Comparison of ENCODE assay signal across 8 cellular contexts in genomic region chr6:44078795-44079671, GRCh38. TPM values are rescaled to one million over a fixed set of nuclear protein-coding genes. Genes with fewer than 3 reads are reported as not detected.
A peak's percentile ranks its signal among the peaks of the same experiment; 100 is the strongest.
DNase-seq lines count a peak whose midpoint lies in the region; ATAC-seq and TF ChIP-seq lines count a peak whose summit lies in the region.

No MANE protein-coding gene starts in this region.

- H3K4me3 ChIP-seq in RWPE2 (ENCODE audit: severe bottlenecking): no peak overlapping the region
- no peak overlapping the region for H3K4me3 ChIP-seq in adrenal gland

- H3K36me3 ChIP-seq in RWPE2 (ENCODE audit: low read depth) (no peaks in the 10 kb centered on the region), adrenal gland (replicated peaks in 1 of 2) (no peaks in the 10 kb centered on the region)

- ATAC-seq in RWPE2 (ENCODE audit: low read depth) (peak; percentile 26; the same call in 2 of the 3 replicates), GM19035 (IDR thresholded peaks at IDR 0.05; ENCODE audit: unreplicated experiment) (no peak), HG02759 (IDR thresholded peaks at IDR 0.05; ENCODE audit: unreplicated experiment) (no peak), HG03039 (IDR thresholded peaks at IDR 0.05; ENCODE audit: unreplicated experiment) (no peak)

- H3K9me3 ChIP-seq in RWPE2 (ENCODE audit: severe bottlenecking) (no peaks in the 10 kb centered on the region), adrenal gland (replicated peaks in 1 of 3) (no peaks in the 10 kb centered on the region)

- H3K4me1 ChIP-seq in RWPE2 (ENCODE audit: insufficient read depth, poor library complexity, severe bottlenecking) (peaks cover 14% of the 10 kb centered on the region), adrenal gland (replicated peaks in 1 of 2) (peaks cover 8 to 13% of the 10 kb centered on the region in 2 donors)

- WGBS in adrenal gland, 4 donors: 15 to 21% (median 17%) methylated on average over 6 to 8 of the region's 8 CpGs

- DNase-seq in RWPE2 (ENCODE audit: low spot score): no peak
- peak; percentile 67 to 92 (median 79) for DNase-seq in adrenal gland
- peak; percentile 72 for DNase-seq in iPS-NIHi11 (ENCODE audit: low spot score)
- peak; percentile 67 to 80 for DNase-seq in stimulated activated CD4-positive, alpha-beta T cell treated with anti-CD3 and anti-CD28 coated beads, Interleukin-2, amount 100 ng/mL, for 24 hours

- no peak for TF ChIP-seq POLR2A in adrenal gland (IDR thresholded peaks at IDR 0.05)

- H3K27me3 ChIP-seq in RWPE2 (ENCODE audit: insufficient read depth, poor library complexity, severe bottlenecking) (no peaks in the 10 kb centered on the region), adrenal gland (no peaks in the 10 kb centered on the region)

- peak; percentile 88 for TF ChIP-seq CTCF in GM12874 (IDR thresholded peaks at IDR 0.05; ENCODE audit: insufficient read depth, low read depth, low read length)
- TF ChIP-seq CTCF in RWPE2 (IDR thresholded peaks at IDR 0.05; ENCODE audit: poor library complexity, severe bottlenecking): peak; percentile 95
- TF ChIP-seq CTCF in adrenal gland (IDR thresholded peaks at IDR 0.05): peak; percentile 91 to 99 (median 98)

- intact Hi-C loops in adrenal gland (cut with DNase I): loop anchor here (5.0 to 10.0 kb wide), 3 partner anchors 234 to 412 kb away; no protein-coding TSS in a partner anchor

- H3K27ac ChIP-seq in RWPE2 (ENCODE audit: poor library complexity, severe bottlenecking): peak overlapping the region; percentile 95
- no peak overlapping the region for H3K27ac ChIP-seq in adrenal gland

RNA-seq across cellular contexts. Expression of gene MRPL14, which starts 48.2 kb away (rescaled TPM):
- 10 to 100 TPM; 29.0 to 58.3 (median 45.5) TPM for total RNA-seq in adrenal gland
- polyA plus RNA-seq in adrenal gland: 10 to 100 TPM; 22.0 to 77.0 (median 64.4) TPM

RNA-seq across cellular contexts. Expression of gene TMEM63B, which starts 48.3 kb away (rescaled TPM):
- total RNA-seq in adrenal gland: 10 to 100 TPM; 28.1 to 51.7 (median 37.8) TPM
- polyA plus RNA-seq in adrenal gland: 10 to 100 TPM; 18.1 to 49.8 (median 33.2) TPM
